ENCODE assay signal across 14 cellular contexts in genomic region chr2:233165543-233165894, GRCh38.
DNase-seq lines count a peak whose midpoint lies in the region; ATAC-seq and TF ChIP-seq lines count a peak whose summit lies in the region.
"Had no signal": no experiment of that assay in that cellular context is flagged by ENCODE, and none has a peak within 500 bp of the region (broad histone marks: within the 10 kb centered on the region; RNA-seq: fewer than 3 reads in every experiment).

No MANE protein-coding gene starts in this region.

- H3K36me3 ChIP-seq in CD4-positive, CD25-positive, alpha-beta regulatory T cell (ENCODE audit: control insufficient read depth, insufficient read depth, low read length): peaks cover 92% of the 10 kb centered on the region
- peaks cover 94% of the 10 kb centered on the region for H3K36me3 ChIP-seq in neutrophil
- H3K36me3 ChIP-seq in ovary: no peaks in the 10 kb centered on the region
- H3K36me3 ChIP-seq: BE2C had no signal

- no peaks in the 10 kb centered on the region for H3K27me3 Mint-ChIP-seq in CD4-positive, CD25-positive, alpha-beta regulatory T cell
- H3K27me3 Mint-ChIP-seq in T-helper 17 cell: no peaks in the 10 kb centered on the region

- no peak for TF ChIP-seq POLR2A in ovary (IDR thresholded peaks at IDR 0.05)

- no peaks in the 10 kb centered on the region for H3K9me3 ChIP-seq in CD4-positive, CD25-positive, alpha-beta regulatory T cell (ENCODE audit: control insufficient read depth in 2 of 2, low read length in 2 of 2)
- H3K9me3 ChIP-seq in T-helper 17 cell (ENCODE audit: control insufficient read depth, low read length, poor library complexity, severe bottlenecking) (no peaks in the 10 kb centered on the region), neutrophil (no peaks in the 10 kb centered on the region), ovary (no peaks in the 10 kb centered on the region)
- H3K9me3 ChIP-seq: BE2C had no signal

- ATAC-seq in CD4-positive, CD25-positive, alpha-beta regulatory T cell (ENCODE audit: low read depth in 2 of 2): peak in 1 of 2 donors; percentile 14
- ATAC-seq in T-helper 17 cell (peak; percentile 31), foreskin keratinocyte (no peak), GM21737 (IDR thresholded peaks at IDR 0.05; ENCODE audit: unreplicated experiment) (no peak)

- intact Hi-C loops in ovary (cut with DNase I): no loop called here

- TF ChIP-seq CTCF in HL-60 (IDR thresholded peaks at IDR 0.05; ENCODE audit: insufficient read depth, low read length): no peak
- TF ChIP-seq CTCF in neutrophil (IDR thresholded peaks at IDR 0.05): no peak
- no peak for TF ChIP-seq CTCF in foreskin keratinocyte (conservative IDR thresholded peaks at IDR 0.05)
- TF ChIP-seq CTCF in ovary (IDR thresholded peaks at IDR 0.05): no peak

- H3K27ac ChIP-seq in CD4-positive, CD25-positive, alpha-beta regulatory T cell (ENCODE audit: insufficient read depth, low read length, poor library complexity, severe bottlenecking): peak overlapping the region; percentile 48
- peak overlapping the region; percentile 96 for H3K27ac ChIP-seq in HL-60 (replicated peaks)
- H3K27ac ChIP-seq in neutrophil: peak overlapping the region; percentile 96
- H3K27ac ChIP-seq in foreskin keratinocyte: no peak overlapping the region
- H3K27ac ChIP-seq in ovary: no peak overlapping the region

- no peak for DNase-seq in CD4-positive, CD25-positive, alpha-beta regulatory T cell
- no peak for DNase-seq in HL-60 (ENCODE audit: low read depth in 1 of 2, low spot score in 1 of 2)
- DNase-seq in T-helper 17 cell: no peak
- DNase-seq in foreskin keratinocyte: no peak
- no peak for DNase-seq in NCI-H2029 treated with DMSO at 0.1 percent for 48 hours (lab: John Stamatoyannopoulos, UW)
- DNase-seq in ovary: no peak
- DNase-seq: BE2C, COR-L47, DMS53, NCI-H187 treated with DMSO at 0.1 percent for 48 hours, NCI-H2171 treated with DMSO at 0.1 percent for 48 hours, NCI-H82 had no signal

- H3K4me3 ChIP-seq in CD4-positive, CD25-positive, alpha-beta regulatory T cell (ENCODE audit: low read depth, low read length): no peak overlapping the region
- H3K4me3 ChIP-seq in HL-60 (replicated peaks; ENCODE audit: insufficient read depth, low read length) (no peak overlapping the region), neutrophil (ENCODE audit: low read depth in 1 of 2, low read length in 1 of 2) (peak overlapping the region; percentile 60 to 61), ovary (no peak overlapping the region)

- no peak for TF ChIP-seq EP300 in ovary (IDR thresholded peaks at IDR 0.05)

- peaks cover 4% of the 10 kb centered on the region for H3K4me1 ChIP-seq in CD4-positive, CD25-positive, alpha-beta regulatory T cell (ENCODE audit: control insufficient read depth, insufficient read depth, low read length, poor library complexity, severe bottlenecking)
- H3K4me1 ChIP-seq in neutrophil (ENCODE audit: control insufficient read depth in 1 of 2, insufficient read depth in 1 of 2, low read depth in 1 of 2, low read length in 1 of 2): peaks cover 44 to 61% of the 10 kb centered on the region in 2 experiments
- no peaks in the 10 kb centered on the region for H3K4me1 ChIP-seq in foreskin keratinocyte
- peaks cover 4% of the 10 kb centered on the region for H3K4me1 ChIP-seq in ovary (ENCODE audit: insufficient read depth)
- H3K4me1 ChIP-seq: BE2C had no signal

- H3K36me3 Mint-ChIP-seq in CD4-positive, CD25-positive, alpha-beta regulatory T cell: peaks cover 21% of the 10 kb centered on the region
- peaks cover 5% of the 10 kb centered on the region for H3K36me3 Mint-ChIP-seq in T-helper 17 cell (ENCODE audit: low read depth)

- no peak overlapping the region for H3K4me3 Mint-ChIP-seq in CD4-positive, CD25-positive, alpha-beta regulatory T cell
- no peak overlapping the region for H3K4me3 Mint-ChIP-seq in T-helper 17 cell

- no peak overlapping the region for H3K27ac Mint-ChIP-seq in CD4-positive, CD25-positive, alpha-beta regulatory T cell
- no peak overlapping the region for H3K27ac Mint-ChIP-seq in T-helper 17 cell

- no peaks in the 10 kb centered on the region for H3K27me3 ChIP-seq in CD4-positive, CD25-positive, alpha-beta regulatory T cell (ENCODE audit: control insufficient read depth, insufficient read depth, low read length)
- no peaks in the 10 kb centered on the region for H3K27me3 ChIP-seq in HL-60 (ENCODE audit: insufficient read depth, poor library complexity, severe bottlenecking)
- no peaks in the 10 kb centered on the region for H3K27me3 ChIP-seq in neutrophil
- no peaks in the 10 kb centered on the region for H3K27me3 ChIP-seq in foreskin keratinocyte
- no peaks in the 10 kb centered on the region for H3K27me3 ChIP-seq in ovary
- H3K27me3 ChIP-seq: BE2C had no signal

- peaks cover 0 to 7% (median 0%) of the 10 kb centered on the region in 4 donors for H3K4me1 Mint-ChIP-seq in CD4-positive, CD25-positive, alpha-beta regulatory T cell
- H3K4me1 Mint-ChIP-seq in T-helper 17 cell: peaks cover 16% of the 10 kb centered on the region

- WGBS in ovary, 3 donors: 62 to 67% (median 65%) methylated on average over 4 of the region's 4 CpGs

- no peaks in the 10 kb centered on the region for H3K9me3 Mint-ChIP-seq in CD4-positive, CD25-positive, alpha-beta regulatory T cell

Comparison
In these comparisons a context has a peak if more than half of its experiments do, and no peak if none do; other contexts are left out.
1. H3K27ac ChIP-seq: peak in CD4-positive, CD25-positive, alpha-beta regulatory T cell (single experiment), HL-60 (single experiment) and neutrophil (single experiment); none in foreskin keratinocyte (single experiment) and ovary (0 of 2).
2. H3K4me3 ChIP-seq: peak in neutrophil (2 of 2); none in CD4-positive, CD25-positive, alpha-beta regulatory T cell (single experiment), HL-60 (single experiment) and ovary (single experiment).